Comparison of ENCODE assay signal across 15 cellular contexts in genomic region chr22:23822101-23822671, GRCh38. TPM values are rescaled to one million over a fixed set of nuclear protein-coding genes. Genes with fewer than 3 reads are reported as not detected.
DNase-seq lines count a peak whose midpoint lies in the region; ATAC-seq and TF ChIP-seq lines count a peak whose summit lies in the region.
"Had no signal": no experiment of that assay in that cellular context is flagged by ENCODE, and none has a peak within 500 bp of the region (broad histone marks: within the 10 kb centered on the region; RNA-seq: fewer than 3 reads in every experiment).

No MANE protein-coding gene starts in this region.

- peak overlapping the region; percentile 66 for H3K27ac Mint-ChIP-seq in T-helper 17 cell
- H3K27ac Mint-ChIP-seq: activated naive CD8-positive, alpha-beta T cell treated with anti-CD3 and anti-CD28 coated beads for 36 hours had no signal

- H3F3A ChIP-seq in DOHH2 (ENCODE audit: control insufficient read depth, insufficient read depth): peaks cover 22% of the 10 kb centered on the region

- intact Hi-C loops in heart left ventricle (cut with DNase I): no loop called here

- H3K4me2 ChIP-seq in DOHH2 (ENCODE audit: low read length) (no peak overlapping the region), osteoblast (ENCODE audit: insufficient read depth, low read length) (no peak overlapping the region)
- H3K4me2 ChIP-seq: PC-9 had no signal

- H3K36me3 ChIP-seq in DOHH2 (ENCODE audit: control insufficient read depth, low read length): peaks cover 96% of the 10 kb centered on the region
- peaks cover 0 to 98% (median 88%) of the 10 kb centered on the region in 9 donors for H3K36me3 ChIP-seq in heart left ventricle
- peaks cover 56% of the 10 kb centered on the region for H3K36me3 ChIP-seq in osteoblast (ENCODE audit: insufficient read depth, low read length)

- H3K27ac ChIP-seq in DOHH2 (ENCODE audit: low read depth, low read length): 0 out of 2 replicates have a peak overlapping the region, but pooled peaks have one; percentile 12
- peak overlapping the region; percentile 6 to 97 (median 72) for H3K27ac ChIP-seq in heart left ventricle
- H3K27ac ChIP-seq in osteoblast (ENCODE audit: low read depth, low read length): peak overlapping the region; percentile 90
- H3K27ac ChIP-seq: PC-9 had no signal

- H3K9me2 ChIP-seq in DOHH2 (replicated peaks; ENCODE audit: control insufficient read depth, low read length): no peaks in the 10 kb centered on the region

- 52 to 73% (median 64%) methylated on average over 6 of the region's 6 CpGs for WGBS in heart left ventricle, 4 donors

- no peak for TF ChIP-seq CTCF in DOHH2 (IDR thresholded peaks at IDR 0.05; ENCODE audit: low read depth, low read length, poor library complexity, severe bottlenecking)
- TF ChIP-seq CTCF in heart left ventricle (IDR thresholded peaks at IDR 0.05): no peak
- no peak for TF ChIP-seq CTCF in osteoblast (IDR thresholded peaks at IDR 0.05; ENCODE audit: extremely low read depth, low read depth, low read length)

- H3K79me2 ChIP-seq in DOHH2 (ENCODE audit: control insufficient read depth, low read length): peaks cover 71% of the 10 kb centered on the region
- peaks cover 4% of the 10 kb centered on the region for H3K79me2 ChIP-seq in osteoblast (ENCODE audit: insufficient read depth, low read length)

- no peak for ATAC-seq in T-helper 17 cell
- peak; percentile 38 to 61 (median 43) for ATAC-seq in heart left ventricle
- ATAC-seq in HG02885 (IDR thresholded peaks at IDR 0.05; ENCODE audit: poor library complexity, unreplicated experiment): no peak
- ATAC-seq: K562 had no signal

- H3K4me1 ChIP-seq in DOHH2 (ENCODE audit: control insufficient read depth, low read length): peaks cover 97% of the 10 kb centered on the region
- H3K4me1 ChIP-seq in heart left ventricle: peaks cover 3 to 63% (median 36%) of the 10 kb centered on the region in 12 donors
- H3K4me1 ChIP-seq in osteoblast (ENCODE audit: insufficient read depth, low read length): peaks cover 36% of the 10 kb centered on the region

- TF ChIP-seq POLR2A in heart left ventricle (IDR thresholded peaks at IDR 0.05): no peak

- no peaks in the 10 kb centered on the region for H3K9me3 ChIP-seq in DOHH2 (ENCODE audit: control insufficient read depth, insufficient read depth, low read length)
- H3K9me3 ChIP-seq in T-helper 17 cell (ENCODE audit: control insufficient read depth, low read length, poor library complexity, severe bottlenecking): no peaks in the 10 kb centered on the region
- H3K9me3 ChIP-seq in heart left ventricle: no peaks in the 10 kb centered on the region
- H3K9me3 ChIP-seq in osteoblast (ENCODE audit: low read depth, low read length): no peaks in the 10 kb centered on the region

- H3K27me3 Mint-ChIP-seq in T-helper 17 cell: no peaks in the 10 kb centered on the region
- H3K27me3 Mint-ChIP-seq: activated naive CD8-positive, alpha-beta T cell treated with anti-CD3 and anti-CD28 coated beads for 36 hours had no signal

- DNase-seq in T-helper 17 cell (no peak), heart left ventricle (peak in 1 of 5 donors; percentile 42), osteoblast (ENCODE audit: insufficient read length, low spot score, missing footprints) (no peak), NOMO-1 (lab: John Stamatoyannopoulos, UW; ENCODE audit: unreplicated experiment in 2 of 2) (no peak), ureter (ENCODE audit: low spot score) (no peak)
- DNase-seq in stimulated activated CD8-positive, alpha-beta memory T cell treated with anti-CD3 and anti-CD28 coated beads, Interleukin-4, amount 100 ng/mL, for 48 hours: no peak
- DNase-seq: activated CD4-positive, alpha-beta T cell treated with anti-CD3 and anti-CD28 coated beads, Interleukin-2, amount 50 U/mL, for 4 hours; activated naive CD8-positive, alpha-beta T cell treated with anti-CD3 and anti-CD28 coated beads for 36 hours; NCI-H146; NCI-H524; PC-9 had no signal

- no peaks in the 10 kb centered on the region for H4K20me1 ChIP-seq in DOHH2 (ENCODE audit: control insufficient read depth, insufficient read depth, low read depth, low read length)
- H4K20me1 ChIP-seq in osteoblast (ENCODE audit: insufficient read depth, low read length): peaks cover 4% of the 10 kb centered on the region

- H3K4me3 Mint-ChIP-seq in T-helper 17 cell: no peak overlapping the region
- H3K4me3 Mint-ChIP-seq: activated naive CD8-positive, alpha-beta T cell treated with anti-CD3 and anti-CD28 coated beads for 36 hours had no signal

- no peaks in the 10 kb centered on the region for H3K27me3 ChIP-seq in DOHH2 (ENCODE audit: control insufficient read depth, low read length)
- H3K27me3 ChIP-seq in heart left ventricle: no peaks in the 10 kb centered on the region
- H3K27me3 ChIP-seq in osteoblast (ENCODE audit: insufficient read depth, low read length): no peaks in the 10 kb centered on the region

- H2AFZ ChIP-seq in osteoblast (ENCODE audit: low read length): no peak overlapping the region
- H2AFZ ChIP-seq: PC-9 had no signal

- H3K4me1 Mint-ChIP-seq in T-helper 17 cell: peaks cover 6% of the 10 kb centered on the region

- H3K4me3 ChIP-seq in DOHH2 (ENCODE audit: low read length): no peak overlapping the region
- no peak overlapping the region for H3K4me3 ChIP-seq in heart left ventricle
- no peak overlapping the region for H3K4me3 ChIP-seq in osteoblast (ENCODE audit: insufficient read depth, low read length)
- H3K4me3 ChIP-seq: coronary artery, K562, PC-9 had no signal

- peaks cover 2% of the 10 kb centered on the region for H3K36me3 Mint-ChIP-seq in T-helper 17 cell (ENCODE audit: low read depth)

RNA-seq across cellular contexts. Expression of gene DERL3, which starts 16.6 kb away (rescaled TPM):
- total RNA-seq in T-helper 17 cell: 1 to 10 TPM; 2.7 to 3.6 TPM
- 1 to 10 TPM in 7 of 9 donors, under 1 TPM in 2; 0.24 to 2.8 (median 1.7) TPM for total RNA-seq in heart left ventricle
- 10 to 100 TPM in 1 of 2 donors, 1 to 10 TPM in 1; 1.4 to 12.7 TPM for polyA plus RNA-seq in heart left ventricle
- total RNA-seq in osteoblast: 0.36 and 0.59 TPM in 2 replicates
- 11.4 TPM for total RNA-seq in ureter

RNA-seq across cellular contexts. Expression of gene SMARCB1, which starts 35.4 kb away (rescaled TPM):
- total RNA-seq in T-helper 17 cell (10 to 100 TPM; 45.0 to 53.6 TPM), heart left ventricle (10 to 100 TPM; 32.8 to 54.2 (median 45.6) TPM), osteoblast (49.2 and 51.3 TPM in 2 replicates), ureter (74.0 TPM)
- 10 to 100 TPM; 30.2 to 75.3 TPM for polyA plus RNA-seq in heart left ventricle

RNA-seq across cellular contexts. Expression of gene SLC2A11, which starts 35.5 kb away (rescaled TPM):
- 10 to 100 TPM in 1 of 2 donors, 1 to 10 TPM in 1; 9.8 to 11.9 TPM for total RNA-seq in T-helper 17 cell
- 10 to 100 TPM; 13.0 to 31.2 (median 18.7) TPM for total RNA-seq in heart left ventricle
- 10 to 100 TPM in 1 of 2 donors, 1 to 10 TPM in 1; 8.7 to 30.4 TPM for polyA plus RNA-seq in heart left ventricle
- 14.1 and 20.9 TPM in 2 replicates for total RNA-seq in osteoblast
- total RNA-seq in ureter: 15.0 TPM

RNA-seq across cellular contexts. Expression of gene MMP11, which starts 49.5 kb away (rescaled TPM):
- total RNA-seq in T-helper 17 cell: 1 to 10 TPM in 1 of 2 donors, under 1 TPM in 1; 0.76 to 1.2 TPM
- 10 to 100 TPM in 5 of 9 donors, 1 to 10 TPM in 4; 5.2 to 17.0 (median 10.4) TPM for total RNA-seq in heart left ventricle
- polyA plus RNA-seq in heart left ventricle: 10 to 100 TPM in 1 of 2 donors, 1 to 10 TPM in 1; 6.2 to 10.5 TPM
- 23.5 and 41.3 TPM in 2 replicates for total RNA-seq in osteoblast
- total RNA-seq in ureter: 1.5 TPM

RNA-seq across cellular contexts. Expression of gene CHCHD10, which starts 54.4 kb away (rescaled TPM):
- total RNA-seq in T-helper 17 cell: 10 to 100 TPM; 31.6 to 44.0 TPM
- total RNA-seq in heart left ventricle: 1,000 to 10,000 TPM in 3 of 9 donors, 100 to 1,000 TPM in 6; 374 to 1,458 (median 944) TPM
- 1,000 to 10,000 TPM in 1 of 2 donors, 100 to 1,000 TPM in 1; 393 to 2,069 TPM for polyA plus RNA-seq in heart left ventricle
- total RNA-seq in osteoblast: 0.88 and 1.1 TPM in 2 replicates
- 232 TPM for total RNA-seq in ureter

Comparison
In these comparisons a context has a peak if more than half of its experiments do, and no peak if none do; other contexts are left out.
1. H3K27ac ChIP-seq: peak in every context shown above with its lines; median percentile 90 in osteoblast; 72 in heart left ventricle; 12 in DOHH2.
2. ATAC-seq: peak in heart left ventricle (4 of 4); none in T-helper 17 cell (single experiment) and HG02885 (single experiment).